In genomic region chr3:56557815-56558170, GRCh38 we compare ENCODE assay signal across 8 cellular contexts. TPM values are rescaled to one million over a fixed set of nuclear protein-coding genes. Genes with fewer than 3 reads are reported as not detected.
DNase-seq lines count a peak whose midpoint lies in the region; ATAC-seq and TF ChIP-seq lines count a peak whose summit lies in the region.

No MANE protein-coding gene starts in this region.

- CTCF ChIA-PET in A673 (lab: Charles Lee), result no interaction called here
- CTCF ChIA-PET in activated B cell treated with CpG ODN at 0.5 μM for 24 hours (lab: Charles Lee), result no interaction called here

- no peaks in the 10 kb centered on the region for H3K27me3 Mint-ChIP-seq in activated B cell treated with CpG ODN at 0.5 μM for 24 hours
- peaks cover 11 to 13% (median 11%) of the 10 kb centered on the region in 3 donors for H3K27me3 Mint-ChIP-seq in immature natural killer cell (ENCODE audit: low read depth in 3 of 3)

- H3K27ac Mint-ChIP-seq in activated B cell treated with CpG ODN at 0.5 μM for 24 hours, result peak overlapping the region; percentile 97
- H3K27ac Mint-ChIP-seq in immature natural killer cell, result peak overlapping the region; percentile 96 to 99 (median 98)

- intact Hi-C loops in A673 (cut with micrococcal nuclease; ENCODE audit: unreplicated experiment), result no loop called here
- intact Hi-C loops in activated B cell treated with CpG ODN at 0.5 μM for 24 hours (cut with micrococcal nuclease), result loop anchor here (1.0 to 10.0 kb wide), 4 partner anchors 242 to 1037 kb away; partner anchors contain the start of genes APPL1 and ARF4
- intact Hi-C loops in sciatic nerve (cut with DNase I), result no loop called here

- H3K36me3 Mint-ChIP-seq in activated B cell treated with CpG ODN at 0.5 μM for 24 hours (ENCODE audit: low read depth) (peaks cover 28% of the 10 kb centered on the region), immature natural killer cell (peaks cover 5 to 6% (median 5%) of the 10 kb centered on the region in 3 donors)

- H3K4me3 Mint-ChIP-seq in activated B cell treated with CpG ODN at 0.5 μM for 24 hours (peak overlapping the region; percentile 98), immature natural killer cell (peak overlapping the region; percentile 96 to 99 (median 98))

- BruUV-seq in A673 (replicated peaks; lab: Mats Ljungman, UMichigan), result no TSS peak

- H3K9me3 Mint-ChIP-seq in activated B cell treated with CpG ODN at 0.5 μM for 24 hours (no peaks in the 10 kb centered on the region), immature natural killer cell (no peaks in the 10 kb centered on the region)

- H3K4me1 ChIP-seq in A673 (ENCODE audit: insufficient read depth, low read length, poor library complexity, severe bottlenecking) (peaks cover 3% of the 10 kb centered on the region), thoracic aorta (ENCODE audit: control insufficient read depth in 1 of 2, low read depth in 2 of 2) (peaks cover 11 to 13% of the 10 kb centered on the region in 2 donors)

- H3K27ac ChIP-seq in A673 (ENCODE audit: low read depth, low read length, poor library complexity, severe bottlenecking) (peak overlapping the region; percentile 72), thoracic aorta (peak overlapping the region; percentile 70 to 84)

- TF ChIP-seq CTCF in A673 (conservative IDR thresholded peaks at IDR 0.05; ENCODE audit: low read depth, low read length) (no peak), activated B cell treated with CpG ODN at 0.5 μM for 24 hours (IDR thresholded peaks at IDR 0.05) (no peak), thoracic aorta (IDR thresholded peaks at IDR 0.05) (no peak)

- H3K4me1 Mint-ChIP-seq in activated B cell treated with CpG ODN at 0.5 μM for 24 hours, result peaks cover 20% of the 10 kb centered on the region
- H3K4me1 Mint-ChIP-seq in immature natural killer cell, result peaks cover 30% of the 10 kb centered on the region in 2 donors

- H3K36me3 ChIP-seq in A673 (ENCODE audit: insufficient read depth, low read length, poor library complexity, severe bottlenecking) (peaks cover 3% of the 10 kb centered on the region), thoracic aorta (peaks cover 2% of the 10 kb centered on the region)

- peak; percentile 3 for ATAC-seq in GM21619 (IDR thresholded peaks at IDR 0.05; ENCODE audit: unreplicated experiment)
- no peak for ATAC-seq in activated B cell treated with CpG ODN at 0.5 μM for 24 hours (ENCODE audit: low read depth)
- ATAC-seq in thoracic aorta (ENCODE audit: insufficient number of reproducible peaks, low FRiP score, low read depth), result no peak
- no peak for ATAC-seq in sciatic nerve
- ATAC-seq in GM21381 (IDR thresholded peaks at IDR 0.05; ENCODE audit: unreplicated experiment), result no peak

- H3K27me3 ChIP-seq in A673 (replicated peaks; ENCODE audit: insufficient read depth, low read depth, low read length, poor library complexity) (no peaks in the 10 kb centered on the region), thoracic aorta (replicated peaks; ENCODE audit: insufficient read depth) (no peaks in the 10 kb centered on the region)

- no peak for DNase-seq in A673 (ENCODE audit: low spot score)
- no peak for DNase-seq in activated B cell treated with CpG ODN at 0.5 μM for 24 hours
- DNase-seq in immature natural killer cell, result no peak
- DNase-seq in thoracic aorta (ENCODE audit: low spot score), result no peak
- no peak for DNase-seq in sciatic nerve (ENCODE audit: low spot score)
- DNase-seq in foreskin melanocyte, result no peak

- POLR2A ChIA-PET in A673 (lab: Charles Lee; ENCODE audit: low non-redundant PET) (no interaction called here), activated B cell treated with CpG ODN at 0.5 μM for 24 hours (lab: Charles Lee) (interaction anchor here (1.3 to 1.8 kb wide), 2 partner anchors 125 to 670 kb away, joined by 3 to 6 read pairs; partner anchors contain the start of genes APPL1 and TASOR)

- H3K9me3 ChIP-seq in A673 (ENCODE audit: low read depth, low read length, poor library complexity, severe bottlenecking) (no peaks in the 10 kb centered on the region), thoracic aorta (no peaks in the 10 kb centered on the region)

- H3K4me3 ChIP-seq in A673 (ENCODE audit: low read depth, low read length, poor library complexity, severe bottlenecking) (peak overlapping the region; percentile 75), thoracic aorta (peak overlapping the region; percentile 89)

RNA-seq across cellular contexts. Expression of gene CCDC66, which starts 0.8 kb away (rescaled TPM):
- 15.6 and 16.6 TPM in 2 replicates for total RNA-seq in A673 (2021)
- total RNA-seq in activated B cell treated with CpG ODN at 0.5 μM for 24 hours, result 29.1 and 34.9 TPM in 2 replicates
- 10 to 100 TPM in 2 of 3 donors, 1 to 10 TPM in 1; 9.8 to 14.0 (median 11.1) TPM for polyA plus RNA-seq in immature natural killer cell
- total RNA-seq in thoracic aorta, result 10 to 100 TPM; 11.0 to 98.1 TPM
- 52.1 TPM for total RNA-seq in sciatic nerve
